10 cellular contexts compared by ENCODE assay signal in the genomic region with DNA sequence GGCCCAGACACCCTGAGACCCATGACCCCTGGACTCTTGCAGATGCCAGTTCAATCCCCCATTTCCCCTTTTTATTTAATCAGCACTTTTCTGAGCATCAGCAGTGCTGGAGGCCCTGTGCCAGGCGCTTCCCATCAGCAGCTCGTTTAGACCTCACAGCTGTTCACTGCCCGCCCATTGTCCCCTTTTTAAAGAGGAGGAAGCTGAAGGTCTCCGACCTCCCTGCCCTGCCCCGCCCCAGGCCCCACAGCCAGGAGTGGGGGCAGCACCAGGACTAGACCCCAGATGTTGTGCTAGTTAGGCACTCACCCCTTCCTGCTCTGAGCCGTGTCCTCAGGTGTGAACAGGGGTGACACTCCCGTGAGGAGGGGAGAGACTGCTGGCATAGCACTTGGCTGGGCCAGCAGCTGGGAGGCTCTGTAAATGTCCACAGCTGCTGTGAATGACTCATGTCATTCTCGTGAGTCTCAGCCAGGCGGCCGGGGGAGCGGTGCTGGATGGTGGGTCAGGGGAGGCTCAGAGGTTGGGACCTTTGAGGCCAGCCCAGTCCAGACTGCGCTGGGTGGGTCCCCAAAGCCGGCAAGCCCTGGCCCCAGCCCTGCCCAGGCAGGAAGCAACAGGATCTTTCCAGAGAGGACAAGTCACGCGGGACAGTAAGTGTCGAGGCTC. TPM values are rescaled to one million over a fixed set of nuclear protein-coding genes. Genes with fewer than 3 reads are reported as not detected.
DNase-seq lines count a peak whose midpoint lies in the region; ATAC-seq and TF ChIP-seq lines count a peak whose summit lies in the region.
"Had no signal": no experiment of that assay in that cellular context is flagged by ENCODE, and none has a peak within 500 bp of the region (broad histone marks: within the 10 kb centered on the region; RNA-seq: fewer than 3 reads in every experiment).

No MANE protein-coding gene starts in this region.

- DNase-seq in DMS 273 (lab: John Stamatoyannopoulos, UW; ENCODE audit: unreplicated experiment) (peak; percentile 69), DMS 273 treated with DMSO at 0.1 percent for 48 hours (lab: John Stamatoyannopoulos, UW) (no peak), testis (peak; percentile 66)
- no peak for DNase-seq in effector memory CD4-positive, alpha-beta T cell
- no peak for DNase-seq in activated naive CD4-positive, alpha-beta T cell treated with anti-CD3 and anti-CD28 coated beads, Interleukin-2, amount 50 U/mL, for 72 hours (ENCODE audit: low spot score in 2 of 2)

- intact Hi-C loops in testis (cut with DNase I; ENCODE audit: low total_unique reads), result no loop called here

- H3K9ac ChIP-seq in liver (ENCODE audit: low read depth in 1 of 2, low read length in 2 of 2), result no peak overlapping the region

- H3K9me3 ChIP-seq in liver (ENCODE audit: control insufficient read depth in 4 of 4, low read length in 3 of 4) (no peaks in the 10 kb centered on the region), testis (no peaks in the 10 kb centered on the region)
- H3K9me3 ChIP-seq in effector memory CD4-positive, alpha-beta T cell (ENCODE audit: control insufficient read depth, low read length), result no peaks in the 10 kb centered on the region

- H3K4me3 ChIP-seq in liver (ENCODE audit: low read depth in 1 of 3, low read length in 3 of 3), result no peak overlapping the region
- H3K4me3 ChIP-seq in testis, result no peak overlapping the region
- H3K4me3 ChIP-seq in effector memory CD4-positive, alpha-beta T cell (ENCODE audit: insufficient read depth, low read depth, low read length, poor library complexity, severe bottlenecking), result no peak overlapping the region

- H3K27me3 ChIP-seq in liver (ENCODE audit: control insufficient read depth in 4 of 4, insufficient read depth in 4 of 4, low read length in 3 of 4) (no peaks in the 10 kb centered on the region), testis (no peaks in the 10 kb centered on the region)
- no peaks in the 10 kb centered on the region for H3K27me3 ChIP-seq in effector memory CD4-positive, alpha-beta T cell (replicated peaks; ENCODE audit: control insufficient read depth, insufficient read depth, low read length, poor library complexity, severe bottlenecking)

- H3K27ac ChIP-seq in liver (ENCODE audit: low read depth in 1 of 2, low read length in 2 of 2), result peak overlapping the region; percentile 26 to 48
- H3K27ac ChIP-seq in testis, result peak overlapping the region in 1 of 2 donors; percentile 57
- no peak overlapping the region for H3K27ac ChIP-seq in effector memory CD4-positive, alpha-beta T cell (ENCODE audit: insufficient read depth, low read length, poor library complexity, severe bottlenecking)
- H3K27ac ChIP-seq: 22Rv1 had no signal

- H3K36me3 ChIP-seq in liver (ENCODE audit: control insufficient read depth in 4 of 4, insufficient read depth in 3 of 4, low read depth in 1 of 4, low read length in 3 of 4) (no peaks in the 10 kb centered on the region), testis (ENCODE audit: low read depth, missing control alignments) (no peaks in the 10 kb centered on the region)
- H3K36me3 ChIP-seq in effector memory CD4-positive, alpha-beta T cell (ENCODE audit: control insufficient read depth, insufficient read depth, low read length), result no peaks in the 10 kb centered on the region

- H3K4me1 ChIP-seq in liver (ENCODE audit: control insufficient read depth in 4 of 4, insufficient read depth in 4 of 4, low read length in 3 of 4) (peaks cover 0 to 5% (median 2%) of the 10 kb centered on the region in 4 donors), testis (peaks cover 16% of the 10 kb centered on the region)
- no peaks in the 10 kb centered on the region for H3K4me1 ChIP-seq in effector memory CD4-positive, alpha-beta T cell (ENCODE audit: control insufficient read depth, insufficient read depth, low read length, poor library complexity, severe bottlenecking)

- WGBS in liver, result 69% methylated on average over 16 of the region's 16 CpGs
- WGBS in testis, 2 donors, result 36 to 70% methylated on average over 11 to 15 of the region's 16 CpGs

- H3K4me1 Mint-ChIP-seq in brain, result peaks cover 8% of the 10 kb centered on the region
- H3K4me1 Mint-ChIP-seq: activated naive CD4-positive, alpha-beta T cell treated with anti-CD3 and anti-CD28 coated beads, Interleukin-2, amount 50 U/mL, for 24 hours had no signal

- H3K27ac Mint-ChIP-seq in brain, result peak overlapping the region in 4 of 5 experiments; percentile 41 to 82 (median 50)
- no peak overlapping the region for H3K27ac Mint-ChIP-seq in activated naive CD4-positive, alpha-beta T cell treated with anti-CD3 and anti-CD28 coated beads, Interleukin-2, amount 50 U/mL, for 72 hours
- H3K27ac Mint-ChIP-seq: activated naive CD4-positive, alpha-beta T cell treated with anti-CD3 and anti-CD28 coated beads, Interleukin-2, amount 50 U/mL, for 24 hours had no signal

- TF ChIP-seq CTCF in brain (conservative IDR thresholded peaks at IDR 0.05), result no peak
- TF ChIP-seq CTCF in liver (IDR thresholded peaks at IDR 0.05; ENCODE audit: low read depth, low read length, missing input control), result no peak
- TF ChIP-seq CTCF in testis (IDR thresholded peaks at IDR 0.05), result no peak

- H3K4me3 Mint-ChIP-seq in brain, result no peak overlapping the region
- H3K4me3 Mint-ChIP-seq: activated naive CD4-positive, alpha-beta T cell treated with anti-CD3 and anti-CD28 coated beads, Interleukin-2, amount 50 U/mL, for 24 hours had no signal

- no peaks in the 10 kb centered on the region for H3K36me3 Mint-ChIP-seq in brain
- no peaks in the 10 kb centered on the region for H3K36me3 Mint-ChIP-seq in activated naive CD4-positive, alpha-beta T cell treated with anti-CD3 and anti-CD28 coated beads, Interleukin-2, amount 50 U/mL, for 72 hours
- H3K36me3 Mint-ChIP-seq: activated naive CD4-positive, alpha-beta T cell treated with anti-CD3 and anti-CD28 coated beads, Interleukin-2, amount 50 U/mL, for 24 hours had no signal

- TF ChIP-seq RAD21 in liver (IDR thresholded peaks at IDR 0.05), result no peak

- TF ChIP-seq POLR2A in testis (IDR thresholded peaks at IDR 0.05), result no peak

- H3K9me3 Mint-ChIP-seq in brain, result peaks cover 0 to 2% (median 0%) of the 10 kb centered on the region in 5 experiments
- no peaks in the 10 kb centered on the region for H3K9me3 Mint-ChIP-seq in activated naive CD4-positive, alpha-beta T cell treated with anti-CD3 and anti-CD28 coated beads, Interleukin-2, amount 50 U/mL, for 72 hours
- H3K9me3 Mint-ChIP-seq: activated naive CD4-positive, alpha-beta T cell treated with anti-CD3 and anti-CD28 coated beads, Interleukin-2, amount 50 U/mL, for 24 hours had no signal

- ATAC-seq in GM19328 (IDR thresholded peaks at IDR 0.05; ENCODE audit: unreplicated experiment), result no peak
- no peak for ATAC-seq in activated naive CD4-positive, alpha-beta T cell treated with anti-CD3 and anti-CD28 coated beads, Interleukin-2, amount 50 U/mL, for 72 hours

- H3K27me3 Mint-ChIP-seq in brain, result no peaks in the 10 kb centered on the region
- H3K27me3 Mint-ChIP-seq: activated naive CD4-positive, alpha-beta T cell treated with anti-CD3 and anti-CD28 coated beads, Interleukin-2, amount 50 U/mL, for 24 hours had no signal

TF ChIP-seq in liver, 16 proteins besides CTCF, POLR2A, EP300 and RAD21:
- peak; percentile 98 for TF ChIP-seq NR2F2 (IDR thresholded peaks at IDR 0.05)
- TF ChIP-seq, protein P1, sequence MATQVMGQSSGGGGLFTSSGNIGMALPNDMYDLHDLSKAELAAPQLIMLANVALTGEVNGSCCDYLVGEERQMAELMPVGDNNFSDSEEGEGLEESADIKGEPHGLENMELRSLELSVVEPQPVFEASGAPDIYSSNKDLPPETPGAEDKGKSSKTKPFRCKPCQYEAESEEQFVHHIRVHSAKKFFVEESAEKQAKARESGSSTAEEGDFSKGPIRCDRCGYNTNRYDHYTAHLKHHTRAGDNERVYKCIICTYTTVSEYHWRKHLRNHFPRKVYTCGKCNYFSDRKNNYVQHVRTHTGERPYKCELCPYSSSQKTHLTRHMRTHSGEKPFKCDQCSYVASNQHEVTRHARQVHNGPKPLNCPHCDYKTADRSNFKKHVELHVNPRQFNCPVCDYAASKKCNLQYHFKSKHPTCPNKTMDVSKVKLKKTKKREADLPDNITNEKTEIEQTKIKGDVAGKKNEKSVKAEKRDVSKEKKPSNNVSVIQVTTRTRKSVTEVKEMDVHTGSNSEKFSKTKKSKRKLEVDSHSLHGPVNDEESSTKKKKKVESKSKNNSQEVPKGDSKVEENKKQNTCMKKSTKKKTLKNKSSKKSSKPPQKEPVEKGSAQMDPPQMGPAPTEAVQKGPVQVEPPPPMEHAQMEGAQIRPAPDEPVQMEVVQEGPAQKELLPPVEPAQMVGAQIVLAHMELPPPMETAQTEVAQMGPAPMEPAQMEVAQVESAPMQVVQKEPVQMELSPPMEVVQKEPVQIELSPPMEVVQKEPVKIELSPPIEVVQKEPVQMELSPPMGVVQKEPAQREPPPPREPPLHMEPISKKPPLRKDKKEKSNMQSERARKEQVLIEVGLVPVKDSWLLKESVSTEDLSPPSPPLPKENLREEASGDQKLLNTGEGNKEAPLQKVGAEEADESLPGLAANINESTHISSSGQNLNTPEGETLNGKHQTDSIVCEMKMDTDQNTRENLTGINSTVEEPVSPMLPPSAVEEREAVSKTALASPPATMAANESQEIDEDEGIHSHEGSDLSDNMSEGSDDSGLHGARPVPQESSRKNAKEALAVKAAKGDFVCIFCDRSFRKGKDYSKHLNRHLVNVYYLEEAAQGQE (IDR thresholded peaks at IDR 0.05), result no peak
- peak; percentile 14 for TF ChIP-seq SP1 (IDR thresholded peaks at IDR 0.05)
- peak in 1 of 2 donors; percentile 5 for TF ChIP-seq RXRA (IDR thresholded peaks at IDR 0.05)
TF ChIP-seq in liver: peak in this region for 3.

RNA-seq across cellular contexts. Expression of a gene that starts 19.9 kb away (rescaled TPM):
- polyA plus RNA-seq in brain (ENCODE audit: insufficient read depth, low read depth, low replicate concordance) (30.2 TPM), liver (1 to 10 TPM in 1 of 2 donors, under 1 TPM in 1; 0.89 to 2.4 TPM), testis (ENCODE audit: insufficient read depth, low read depth, low replicate concordance) (6.2 TPM)
- total RNA-seq in liver (1 to 10 TPM; 1.8 to 8.9 TPM), testis (1 to 10 TPM; 7.0 to 7.5 TPM)
- under 1 TPM in 1 of 2 donors, not detected in 1; 0.41 TPM for total RNA-seq in activated naive CD4-positive, alpha-beta T cell treated with anti-CD3 and anti-CD28 coated beads, Interleukin-2, amount 50 U/mL, for 72 hours

RNA-seq across cellular contexts. Expression of a gene that starts 42.2 kb away (rescaled TPM):
- polyA plus RNA-seq in brain (ENCODE audit: insufficient read depth, low read depth, low replicate concordance) (20.4 TPM), liver (10 to 100 TPM; 14.5 to 26.5 TPM), testis (ENCODE audit: insufficient read depth, low read depth, low replicate concordance) (55.1 TPM)
- total RNA-seq in liver (10 to 100 TPM; 14.3 to 22.1 TPM), testis (10 to 100 TPM; 66.8 to 99.2 TPM)
- total RNA-seq in activated naive CD4-positive, alpha-beta T cell treated with anti-CD3 and anti-CD28 coated beads, Interleukin-2, amount 50 U/mL, for 72 hours, result 10 to 100 TPM; 19.6 to 29.5 TPM

RNA-seq across cellular contexts. Expression of a gene that starts 42.5 kb away (rescaled TPM):
- polyA plus RNA-seq in brain (ENCODE audit: insufficient read depth, low read depth, low replicate concordance) (173 TPM), liver (10 to 100 TPM; 64.8 to 75.7 TPM), testis (ENCODE audit: insufficient read depth, low read depth, low replicate concordance) (451 TPM)
- total RNA-seq in liver (100 to 1,000 TPM in 1 of 2 donors, 10 to 100 TPM in 1; 81.0 to 134 TPM), testis (100 to 1,000 TPM; 286 to 336 TPM)
- 100 to 1,000 TPM; 257 to 320 TPM for total RNA-seq in activated naive CD4-positive, alpha-beta T cell treated with anti-CD3 and anti-CD28 coated beads, Interleukin-2, amount 50 U/mL, for 72 hours

Comparison
In these comparisons a context has a peak if more than half of its experiments do, and no peak if none do; other contexts are left out.
1. DNase-seq: peak in DMS 273 (single experiment) and testis (single experiment); none in DMS 273 treated with DMSO at 0.1 percent for 48 hours (single experiment), effector memory CD4-positive, alpha-beta T cell (0 of 3) and activated naive CD4-positive, alpha-beta T cell treated with anti-CD3 and anti-CD28 coated beads, Interleukin-2, amount 50 U/mL, for 72 hours (0 of 2).
2. H3K27ac Mint-ChIP-seq: peak in brain (4 of 5); none in activated naive CD4-positive, alpha-beta T cell treated with anti-CD3 and anti-CD28 coated beads, Interleukin-2, amount 50 U/mL, for 72 hours (0 of 2).